Comparison of ENCODE assay signal across 24 cellular contexts in the genomic region with DNA sequence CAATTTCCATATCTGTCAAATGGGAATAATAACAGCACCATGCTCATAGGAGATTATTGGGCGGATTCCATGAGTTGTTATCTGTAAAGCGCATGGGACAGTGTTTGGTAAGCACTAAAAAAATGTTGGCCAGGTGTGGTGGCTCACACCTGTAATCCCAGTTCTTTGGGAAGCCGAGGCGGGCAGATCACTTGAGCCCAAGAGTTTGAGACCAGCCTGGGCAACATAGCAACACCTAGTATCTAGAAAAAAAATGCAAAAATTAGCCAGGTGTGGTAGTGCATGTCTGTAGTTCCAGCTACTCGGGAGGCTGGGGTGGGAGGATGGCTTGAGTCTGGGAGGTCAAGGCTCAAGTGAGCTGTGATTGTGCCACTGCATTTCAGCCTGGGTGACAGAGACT.
DNase-seq lines count a peak whose midpoint lies in the region; ATAC-seq, FAIRE-seq and TF ChIP-seq lines count a peak whose summit lies in the region.
"Had no signal": no experiment of that assay in that cellular context is flagged by ENCODE, and none has a peak within 500 bp of the region (broad histone marks: within the 10 kb centered on the region; RNA-seq: fewer than 3 reads in every experiment).

No MANE protein-coding gene starts in this region.

- H3K36me3 ChIP-seq in Caco-2 (ENCODE audit: control insufficient read depth, insufficient read depth, low read length) (no peaks in the 10 kb centered on the region), K562 (ENCODE audit: control insufficient read depth, insufficient read depth, low read length) (no peaks in the 10 kb centered on the region), trophoblast cell (ENCODE audit: control insufficient read depth in 1 of 2, insufficient read depth in 2 of 2, low read length in 2 of 2) (no peaks in the 10 kb centered on the region)
- H3K36me3 ChIP-seq: BE2C, BLaER1 had no signal

- intact Hi-C loops in Caco-2 (cut with micrococcal nuclease; ENCODE audit: unreplicated experiment) (no loop called here), K562 (cut with micrococcal nuclease) (loop anchor here (10.0 kb wide), 1 partner anchor 206 kb away; no protein-coding TSS in a partner anchor)

- H3K36me3 Mint-ChIP-seq in Caco-2 (ENCODE audit: insufficient read depth, unreplicated experiment) = peaks cover 8% of the 10 kb centered on the region
- H3K36me3 Mint-ChIP-seq in mesothelial cell of epicardium = no peaks in the 10 kb centered on the region
- H3K36me3 Mint-ChIP-seq in natural killer cell treated with Interleukin-12 subunit alpha and Interleukin-12 subunit beta and Interleukin-15 and Interleukin-18, amount 100 ng/mL, for 72 hours = no peaks in the 10 kb centered on the region
- H3K36me3 Mint-ChIP-seq: CD14-positive monocyte; CD4-positive, alpha-beta memory T cell; CD4-positive, CD25-positive, alpha-beta regulatory T cell; CD8-positive, alpha-beta memory T cell had no signal

- no peak overlapping the region for H2AFZ ChIP-seq in K562 (ENCODE audit: low read depth, low read length)
- no peak overlapping the region for H2AFZ ChIP-seq in trophoblast cell (ENCODE audit: insufficient read depth, low read length, poor library complexity)

- no peak overlapping the region for H2BK12ac ChIP-seq in trophoblast cell (ENCODE audit: low read length)

- no peak overlapping the region for H3K18ac ChIP-seq in trophoblast cell (ENCODE audit: low read length)

- H3K9ac ChIP-seq in K562 (ENCODE audit: insufficient read depth in 1 of 2, low read depth in 2 of 2, low read length in 2 of 2) (no peak overlapping the region), trophoblast cell (ENCODE audit: low read length) (no peak overlapping the region)
- H3K9ac ChIP-seq: BLaER1 had no signal

- DNase-seq in Caco-2 (no peak), K562 (ENCODE audit: extremely low read depth in 1 of 4, low spot score in 3 of 4) (no peak), trophoblast cell (peak; percentile 91 to 96), SHP77 treated with DMSO at 0.1 percent for 48 hours (lab: John Stamatoyannopoulos, UW) (no peak), mesothelial cell of epicardium (ENCODE audit: low spot score in 2 of 2, unreplicated experiment in 2 of 2) (no peak)
- no peak for DNase-seq in natural killer cell treated with Interleukin-12 subunit alpha and Interleukin-12 subunit beta and Interleukin-15 and Interleukin-18, amount 100 ng/mL, for 72 hours (ENCODE audit: low spot score)
- DNase-seq: 8988T; ACHN; BE2C; C1 segment of cervical spinal cord; Calu3; CD4-positive, alpha-beta memory T cell; CD4-positive, CD25-positive, alpha-beta regulatory T cell; CD8-positive, alpha-beta memory T cell; COR-L47; DMS79 treated with DMSO at 0.1 percent for 48 hours; GF-D8 had no signal

- H3K4me3 Mint-ChIP-seq in Caco-2 (ENCODE audit: unreplicated experiment) (no peak overlapping the region), mesothelial cell of epicardium (no peak overlapping the region)
- no peak overlapping the region for H3K4me3 Mint-ChIP-seq in natural killer cell treated with Interleukin-12 subunit alpha and Interleukin-12 subunit beta and Interleukin-15 and Interleukin-18, amount 100 ng/mL, for 72 hours
- H3K4me3 Mint-ChIP-seq: CD4-positive, alpha-beta memory T cell; CD4-positive, CD25-positive, alpha-beta regulatory T cell; CD8-positive, alpha-beta memory T cell had no signal

- WGBS in K562 (ENCODE audit: insufficient coverage, low coverage, missing lambda C conversion rate) = 44% methylated on average over 5 of the region's 5 CpGs
- no CpG with 5 or more reads among the region's 5 CpGs for WGBS in trophoblast cell (ENCODE audit: extremely low coverage, insufficient coverage, insufficient read length)

- H4K12ac ChIP-seq in trophoblast cell (ENCODE audit: low read depth, low read length) = no peak overlapping the region

- no peak overlapping the region for H3K23ac ChIP-seq in trophoblast cell (ENCODE audit: low read length)

- POLR2A ChIA-PET in Caco-2 (lab: Charles Lee) = no interaction called here
- POLR2A ChIA-PET in K562 (lab: Yijun Ruan, JAX) = no interaction called here

- H3K27ac ChIP-seq in K562 (ENCODE audit: extremely low read depth, low read depth, low read length) (no peak overlapping the region), trophoblast cell (ENCODE audit: low read depth, low read length) (no peak overlapping the region)
- H3K27ac ChIP-seq: BLaER1 had no signal

- H4K91ac ChIP-seq in trophoblast cell (ENCODE audit: low read depth, low read length) = no peak overlapping the region

- no peaks in the 10 kb centered on the region for H3K9me3 Mint-ChIP-seq in Caco-2 (ENCODE audit: unreplicated experiment)
- H3K9me3 Mint-ChIP-seq in mesothelial cell of epicardium = peaks cover 2% of the 10 kb centered on the region
- H3K9me3 Mint-ChIP-seq in natural killer cell treated with Interleukin-12 subunit alpha and Interleukin-12 subunit beta and Interleukin-15 and Interleukin-18, amount 100 ng/mL, for 72 hours = no peaks in the 10 kb centered on the region
- H3K9me3 Mint-ChIP-seq: CD8-positive, alpha-beta memory T cell had no signal

- H3K27me3 ChIP-seq in Caco-2 (replicated peaks; ENCODE audit: control insufficient read depth, insufficient read depth, low read length) (no peaks in the 10 kb centered on the region), K562 (ENCODE audit: control insufficient read depth in 2 of 2, insufficient read depth in 2 of 2, low read length in 2 of 2) (peaks cover 0 to 6% of the 10 kb centered on the region in 2 experiments; a peak in 1 of 5 replicates), trophoblast cell (ENCODE audit: insufficient read depth, low read length) (no peaks in the 10 kb centered on the region)
- H3K27me3 ChIP-seq: BE2C, BLaER1 had no signal

- H3K27me3 Mint-ChIP-seq in Caco-2 (ENCODE audit: insufficient read depth, unreplicated experiment) (no peaks in the 10 kb centered on the region), mesothelial cell of epicardium (ENCODE audit: low read depth) (no peaks in the 10 kb centered on the region)
- H3K27me3 Mint-ChIP-seq in natural killer cell treated with Interleukin-12 subunit alpha and Interleukin-12 subunit beta and Interleukin-15 and Interleukin-18, amount 100 ng/mL, for 72 hours = no peaks in the 10 kb centered on the region
- H3K27me3 Mint-ChIP-seq: CD4-positive, alpha-beta memory T cell; CD4-positive, CD25-positive, alpha-beta regulatory T cell had no signal

- H3K4me1 ChIP-seq in Caco-2 = peaks cover 31% of the 10 kb centered on the region
- H3K4me1 ChIP-seq in K562 (replicated peaks in 1 of 2; ENCODE audit: control insufficient read depth in 2 of 2, insufficient read depth in 2 of 2, low read length in 2 of 2) = peaks cover 0 to 4% of the 10 kb centered on the region in 2 experiments; a peak in 3 of 5 replicates
- no peaks in the 10 kb centered on the region for H3K4me1 ChIP-seq in trophoblast cell (ENCODE audit: control insufficient read depth in 1 of 2, insufficient read depth in 2 of 2, low read length in 2 of 2)
- H3K4me1 ChIP-seq: BLaER1 had no signal

- H4K20me1 ChIP-seq in K562 (replicated peaks; ENCODE audit: control insufficient read depth, insufficient read depth, low read length) = no peaks in the 10 kb centered on the region
- H4K20me1 ChIP-seq: BLaER1 had no signal

- TF ChIP-seq EP300 in K562 (IDR thresholded peaks at IDR 0.05; ENCODE audit: low read length) = no peak

- H3K4ac ChIP-seq in trophoblast cell (ENCODE audit: low read depth, low read length) = no peak overlapping the region

- TF ChIP-seq CTCF in Caco-2 (IDR thresholded peaks at IDR 0.05; ENCODE audit: insufficient read depth in 1 of 2, low read depth in 1 of 2, low read length in 1 of 2, severe bottlenecking in 1 of 2, unreplicated experiment in 1 of 2) = no peak
- no peak for TF ChIP-seq CTCF in K562 (IDR thresholded peaks at IDR 0.05 in 2 of 3, conservative IDR thresholded peaks at IDR 0.05 in 1 of 3; ENCODE audit: insufficient read depth in 2 of 3, low read depth in 1 of 3, low read length in 3 of 3)
- no peak for TF ChIP-seq CTCF in mesothelial cell of epicardium (IDR thresholded peaks at IDR 0.05; ENCODE audit: unreplicated experiment)

- ATAC-seq in K562 = no peak
- no peak for ATAC-seq in natural killer cell treated with Interleukin-12 subunit alpha and Interleukin-12 subunit beta and Interleukin-15 and Interleukin-18, amount 100 ng/mL, for 72 hours

- no peaks in the 10 kb centered on the region for H3K79me1 ChIP-seq in trophoblast cell (ENCODE audit: low read length)

- H2BK5ac ChIP-seq in trophoblast cell (ENCODE audit: low read depth, low read length, poor library complexity) = no peak overlapping the region

- no peak overlapping the region for H3K14ac ChIP-seq in trophoblast cell (ENCODE audit: low read length)

- H3K79me2 ChIP-seq in K562 (ENCODE audit: control insufficient read depth, insufficient read depth, low read length) (no peaks in the 10 kb centered on the region), trophoblast cell (ENCODE audit: control insufficient read depth, insufficient read depth, low read length, poor library complexity) (no peaks in the 10 kb centered on the region)

- H2AK5ac ChIP-seq in trophoblast cell (ENCODE audit: low read length) = no peak overlapping the region

- H3K4me2 ChIP-seq in K562 (ENCODE audit: insufficient read depth, low read length) (no peak overlapping the region), trophoblast cell (ENCODE audit: low read length) (no peak overlapping the region)
- H3K4me2 ChIP-seq: BLaER1 had no signal

- no peak overlapping the region for H2BK120ac ChIP-seq in trophoblast cell (ENCODE audit: insufficient read depth, low read length, poor library complexity)

- CTCF ChIA-PET in Caco-2 (lab: Charles Lee) (no interaction called here), K562 (lab: Yijun Ruan, JAX; ENCODE audit: low intra/inter-chr PET ratio) (no interaction called here)

- peaks cover 46% of the 10 kb centered on the region for H3K4me1 Mint-ChIP-seq in Caco-2 (ENCODE audit: low read depth, unreplicated experiment)
- H3K4me1 Mint-ChIP-seq in mesothelial cell of epicardium = peaks cover 7% of the 10 kb centered on the region
- H3K4me1 Mint-ChIP-seq in natural killer cell treated with Interleukin-12 subunit alpha and Interleukin-12 subunit beta and Interleukin-15 and Interleukin-18, amount 100 ng/mL, for 72 hours (ENCODE audit: low read depth in 2 of 2) = peaks cover 11 to 19% of the 10 kb centered on the region in 2 donors
- H3K4me1 Mint-ChIP-seq: CD4-positive, CD25-positive, alpha-beta regulatory T cell had no signal

- H4K8ac ChIP-seq in trophoblast cell (ENCODE audit: low read depth, low read length) = no peak overlapping the region

- TF ChIP-seq RAD21 in K562 (CRISPR knock-in tag; conservative IDR thresholded peaks at IDR 0.05 in 1 of 2, IDR thresholded peaks at IDR 0.05 in 1 of 2) = no peak

- in situ Hi-C loops in K562 (cut with MboI) = no loop called here

- H3K9me1 ChIP-seq in K562 (ENCODE audit: control insufficient read depth, insufficient read depth, low read length) = no peaks in the 10 kb centered on the region

- no peak for FAIRE-seq in K562 (lab: Jason Lieb, UNC)
- FAIRE-seq: A204.1, D721Med, G401.6, GM12891, GM19239 had no signal

- no peak overlapping the region for H3K4me3 ChIP-seq in Caco-2 (ENCODE audit: low read depth, low read length)
- H3K4me3 ChIP-seq in K562 = no peak overlapping the region
- H3K4me3 ChIP-seq in trophoblast cell (ENCODE audit: low read depth, low read length) = no peak overlapping the region
- H3K4me3 ChIP-seq: BLaER1 had no signal

- no peaks in the 10 kb centered on the region; the same call in 1 of the 2 replicates for H3K9me3 ChIP-seq in Caco-2
- H3K9me3 ChIP-seq in K562 (replicated peaks; ENCODE audit: control insufficient read depth, insufficient read depth, low read depth, low read length) = no peaks in the 10 kb centered on the region
- no peaks in the 10 kb centered on the region for H3K9me3 ChIP-seq in trophoblast cell (ENCODE audit: insufficient read depth, low read depth, low read length)
- H3K9me3 ChIP-seq: BE2C, BLaER1 had no signal

- BruUV-seq in Caco-2 (replicated peaks; lab: Mats Ljungman, UMichigan) (no TSS peak), K562 (replicated peaks; lab: Mats Ljungman, UMichigan) (no TSS peak)

- H3K27ac Mint-ChIP-seq in Caco-2 (ENCODE audit: unreplicated experiment) = peak overlapping the region; percentile 7
- H3K27ac Mint-ChIP-seq in mesothelial cell of epicardium = no peak overlapping the region
- peak overlapping the region in 1 of 2 donors; percentile 1 for H3K27ac Mint-ChIP-seq in natural killer cell treated with Interleukin-12 subunit alpha and Interleukin-12 subunit beta and Interleukin-15 and Interleukin-18, amount 100 ng/mL, for 72 hours
- H3K27ac Mint-ChIP-seq: CD14-positive monocyte; CD4-positive, CD25-positive, alpha-beta regulatory T cell; CD8-positive, alpha-beta memory T cell had no signal

- TF ChIP-seq POLR2A in K562 (conservative IDR thresholded peaks at IDR 0.05) = no peak

Comparison
In these comparisons a context has a peak if more than half of its experiments do, and no peak if none do; other contexts are left out.
1. DNase-seq: peak in trophoblast cell (2 of 2); none in Caco-2 (0 of 2), K562 (0 of 4), SHP77 treated with DMSO at 0.1 percent for 48 hours (single experiment), mesothelial cell of epicardium (0 of 2) and natural killer cell treated with Interleukin-12 subunit alpha and Interleukin-12 subunit beta and Interleukin-15 and Interleukin-18, amount 100 ng/mL, for 72 hours (single experiment).